23 cellular contexts compared by ENCODE assay signal in genomic region chr11:66410191-66410590, GRCh38. TPM values are rescaled to one million over a fixed set of nuclear protein-coding genes. Genes with fewer than 3 reads are reported as not detected.
DNase-seq lines count a peak whose midpoint lies in the region; ATAC-seq, FAIRE-seq and TF ChIP-seq lines count a peak whose summit lies in the region.
"Had no signal": no experiment of that assay in that cellular context is flagged by ENCODE, and none has a peak within 500 bp of the region (broad histone marks: within the 10 kb centered on the region; RNA-seq: fewer than 3 reads in every experiment).

No MANE protein-coding gene starts in this region.

- TF ChIP-seq POLR2A in H1 (IDR thresholded peaks at IDR 0.05; ENCODE audit: control extremely low read depth in 1 of 2, low read depth in 2 of 2, low read length in 2 of 2) = no peak
- no peak for TF ChIP-seq POLR2A in sigmoid colon (IDR thresholded peaks at IDR 0.05)

- ATAC-seq in GM23338 = no peak
- ATAC-seq in GM18520 (IDR thresholded peaks at IDR 0.05; ENCODE audit: unreplicated experiment) = no peak
- ATAC-seq: Panc1 had no signal

- no peak overlapping the region for H2BK120ac ChIP-seq in H1 (replicated peaks; ENCODE audit: low read depth, low read length)

- intact Hi-C loops in sigmoid colon (cut with DNase I) = no loop called here

- no peak overlapping the region for H3K4ac ChIP-seq in H1 (replicated peaks; ENCODE audit: insufficient read length, low read depth, low read length)

- TF ChIP-seq RAD21 in H1 (IDR thresholded peaks at IDR 0.05 in 1 of 2, conservative IDR thresholded peaks at IDR 0.05 in 1 of 2; ENCODE audit: low read depth in 2 of 2, low read length in 2 of 2) = no peak

- H2AFZ ChIP-seq in GM23338 = no peak overlapping the region
- no peak overlapping the region for H2AFZ ChIP-seq in Loucy (ENCODE audit: low read length)
- no peak overlapping the region for H2AFZ ChIP-seq in H1 (ENCODE audit: low read length)

- no peaks in the 10 kb centered on the region for H3K79me1 ChIP-seq in H1 (ENCODE audit: low read depth, low read length)

- H3K14ac ChIP-seq in H1 (ENCODE audit: insufficient read length) = no peak overlapping the region

- H3K27ac Mint-ChIP-seq in GM23338 = no peak overlapping the region
- H3K27ac Mint-ChIP-seq: CD4-positive, CD25-positive, alpha-beta regulatory T cell; HFFc6 had no signal

- peaks cover 37% of the 10 kb centered on the region for H3K4me1 Mint-ChIP-seq in GM23338

- H3K18ac ChIP-seq in H1 (ENCODE audit: extremely low read depth, low read length) = no peak overlapping the region

- H3K9me2 ChIP-seq in GM23338 (ENCODE audit: insufficient read depth) (no peaks in the 10 kb centered on the region), Loucy (replicated peaks; ENCODE audit: low read depth, low read length) (no peaks in the 10 kb centered on the region)

- WGBS in H1 (ENCODE audit: extremely low coverage in 1 of 2, insufficient coverage in 1 of 2, insufficient read length in 1 of 2, insufficient replicate concordance in 2 of 2, low coverage in 1 of 2, low lambda C conversion rate in 2 of 2, missing lambda C conversion rate in 1 of 2), 2 experiments = 88% methylated on average over 12 of the region's 12 CpGs; no CpG with 5 or more reads in 1 of the 2 experiments
- WGBS in sigmoid colon, 2 donors = 72 to 79% methylated on average over 12 of the region's 12 CpGs

- H4K20me1 ChIP-seq in GM23338 (replicated peaks; ENCODE audit: insufficient read depth) = no peaks in the 10 kb centered on the region
- H4K20me1 ChIP-seq in Loucy (ENCODE audit: insufficient read depth, low read length, poor library complexity, severe bottlenecking) = no peaks in the 10 kb centered on the region
- no peaks in the 10 kb centered on the region for H4K20me1 ChIP-seq in H1 (replicated peaks in 1 of 2; ENCODE audit: control insufficient read depth in 1 of 2, insufficient read depth in 2 of 2, low read length in 2 of 2)

- H3K79me2 ChIP-seq in GM23338 (replicated peaks; ENCODE audit: insufficient read depth) = peaks cover 9% of the 10 kb centered on the region; the same call in 1 of the 2 replicates
- peaks cover 13% of the 10 kb centered on the region; the same call in 1 of the 2 replicates for H3K79me2 ChIP-seq in Loucy (ENCODE audit: insufficient read depth, low read length)
- H3K79me2 ChIP-seq in H1 (ENCODE audit: control insufficient read depth in 1 of 2, insufficient read depth in 2 of 2, low read length in 2 of 2) = no peaks in the 10 kb centered on the region

- no peak overlapping the region for H3K4me3 ChIP-seq in GM23338
- H3K4me3 ChIP-seq in Loucy (ENCODE audit: low read length, poor library complexity, severe bottlenecking) = peak overlapping the region; percentile 72
- no peak overlapping the region for H3K4me3 ChIP-seq in H1 (ENCODE audit: extremely low read depth in 1 of 4, insufficient read depth in 2 of 4, low read depth in 3 of 4, low read length in 4 of 4)
- peak overlapping the region; percentile 12 to 52 (median 46) for H3K4me3 ChIP-seq in sigmoid colon
- H3K4me3 ChIP-seq: MG63 had no signal

- H3K23ac ChIP-seq in H1 (ENCODE audit: insufficient read length) = no peak overlapping the region

- H3K36me3 ChIP-seq in GM23338 (ENCODE audit: insufficient read depth) = no peaks in the 10 kb centered on the region
- H3K36me3 ChIP-seq in Loucy (ENCODE audit: insufficient read depth, low read length) = no peaks in the 10 kb centered on the region
- H3K36me3 ChIP-seq in H1 (ENCODE audit: control insufficient read depth in 2 of 4, insufficient read depth in 4 of 4, low read length in 3 of 4) = no peaks in the 10 kb centered on the region
- no peaks in the 10 kb centered on the region for H3K36me3 ChIP-seq in sigmoid colon
- H3K36me3 ChIP-seq: MG63 had no signal

- no peak for TF ChIP-seq CTCF in GM23338 (conservative IDR thresholded peaks at IDR 0.05; ENCODE audit: low read depth in 2 of 2)
- no peak for TF ChIP-seq CTCF in Loucy (conservative IDR thresholded peaks at IDR 0.05; ENCODE audit: low read length)
- TF ChIP-seq CTCF in H1 (IDR thresholded peaks at IDR 0.05; ENCODE audit: control extremely low read depth in 1 of 3, insufficient read depth in 1 of 3, low read depth in 1 of 3, low read length in 3 of 3) = no peak
- no peak for TF ChIP-seq CTCF in sigmoid colon (IDR thresholded peaks at IDR 0.05)

- POLR2A ChIA-PET in H1 (lab: Charles Lee; ENCODE audit: partially characterized antibody) = interaction anchor here (1.0 to 7.7 kb wide), 5 partner anchors 12 to 268 kb away, joined by 4 to 78 read pairs (median 10); partner anchors contain the start of genes DPP3, MRPL11, NPAS4 and RBM4B

- peaks cover 2% of the 10 kb centered on the region; the same call in 1 of the 3 replicates for H3K36me3 Mint-ChIP-seq in GM23338 (ENCODE audit: low read depth)
- H3K36me3 Mint-ChIP-seq: CD4-positive, CD25-positive, alpha-beta regulatory T cell had no signal

- no peak overlapping the region for H2BK20ac ChIP-seq in H1 (ENCODE audit: low read length)

- no peak for FAIRE-seq in H1 (lab: Jason Lieb, UNC)

- H3K27ac ChIP-seq in GM23338 (ENCODE audit: low read depth) = no peak overlapping the region
- H3K27ac ChIP-seq in H1 (ENCODE audit: low read depth, low read length) = no peak overlapping the region
- H3K27ac ChIP-seq in sigmoid colon = peak overlapping the region; percentile 82 to 96 (median 85)
- H3K27ac ChIP-seq: HL-60 had no signal

- peaks cover 31% of the 10 kb centered on the region for H3K4me1 ChIP-seq in GM23338 (ENCODE audit: insufficient read depth)
- H3K4me1 ChIP-seq in Loucy (ENCODE audit: insufficient read depth, low read length, poor library complexity, severe bottlenecking) = peaks cover 21% of the 10 kb centered on the region
- peaks cover 7 to 29% (median 23%) of the 10 kb centered on the region in 4 experiments for H3K4me1 ChIP-seq in H1 (replicated peaks in 1 of 4; ENCODE audit: control insufficient read depth in 3 of 4, insufficient read depth in 4 of 4, low read length in 3 of 4)
- H3K4me1 ChIP-seq in sigmoid colon = peaks cover 0 to 63% (median 60%) of the 10 kb centered on the region in 4 donors

- H3K27me3 ChIP-seq in GM23338 (ENCODE audit: insufficient read depth) = no peaks in the 10 kb centered on the region
- H3K27me3 ChIP-seq in Loucy (ENCODE audit: insufficient read depth, low read length, poor library complexity, severe bottlenecking) = no peaks in the 10 kb centered on the region
- peaks cover 0 to 10% (median 2%) of the 10 kb centered on the region in 4 experiments; a peak in 3 of 7 replicates for H3K27me3 ChIP-seq in H1 (replicated peaks in 1 of 4; ENCODE audit: control insufficient read depth in 3 of 4, extremely low read depth in 1 of 4, insufficient read depth in 3 of 4, low read length in 3 of 4)
- H3K27me3 ChIP-seq in sigmoid colon = no peaks in the 10 kb centered on the region

- no peak overlapping the region for H2BK12ac ChIP-seq in H1 (ENCODE audit: low read depth, low read length)

- H4K5ac ChIP-seq in H1 (ENCODE audit: insufficient read length, low read depth, low read length) = no peak overlapping the region

- TF ChIP-seq EP300 in H1 (IDR thresholded peaks at IDR 0.05; ENCODE audit: borderline replicate concordance in 1 of 2, low read depth in 2 of 2, low read length in 2 of 2) = no peak
- TF ChIP-seq EP300 in sigmoid colon (IDR thresholded peaks at IDR 0.05) = no peak

- no peak overlapping the region for H2BK5ac ChIP-seq in H1 (ENCODE audit: low read depth, low read length)

- H4K8ac ChIP-seq in H1 (ENCODE audit: extremely low read depth, insufficient read depth, low read length) = no peak overlapping the region

- DNase-seq in GM23338 (ENCODE audit: low spot score) (no peak), H1 (ENCODE audit: low read depth in 1 of 2, low spot score in 2 of 2) (no peak), sigmoid colon (no peak), NCI-H2029 (lab: John Stamatoyannopoulos, UW) (no peak), cerebellar cortex (ENCODE audit: low spot score) (no peak), T-helper 9 cell (no peak)
- DNase-seq: ACHN; CD4-positive, CD25-positive, alpha-beta regulatory T cell; DMS79; GDM1; HFFc6; KBM-7; MG63; NCI-H1092 treated with DMSO at 0.1 percent for 48 hours; NCI-H1694 treated with DMSO at 0.1 percent for 48 hours; NCI-H446; NCI-H748 treated with DMSO at 0.1 percent for 48 hours; Right ventricle myocardium superior had no signal

- H3K4me2 ChIP-seq in GM23338 (peak overlapping the region; percentile 80; the same call in 1 of the 2 replicates), Loucy (ENCODE audit: low read depth, low read length, poor library complexity, severe bottlenecking) (peak overlapping the region; percentile 92), H1 (ENCODE audit: insufficient read depth in 1 of 2, low read depth in 2 of 2, low read length in 2 of 2) (no peak overlapping the region; a peak in 1 of 4 replicates)

- H3K9me3 ChIP-seq in Loucy (ENCODE audit: insufficient read depth, low read depth, low read length) (no peaks in the 10 kb centered on the region), H1 (ENCODE audit: insufficient read depth in 2 of 2, low read depth in 1 of 2, low read length in 1 of 2) (no peaks in the 10 kb centered on the region), sigmoid colon (no peaks in the 10 kb centered on the region)
- H3K9me3 ChIP-seq: MG63 had no signal

- H3K9me3 Mint-ChIP-seq in GM23338 = no peaks in the 10 kb centered on the region
- H3K9me3 Mint-ChIP-seq: CD4-positive, CD25-positive, alpha-beta regulatory T cell; HFFc6 had no signal

- H2BK15ac ChIP-seq in H1 (ENCODE audit: low read length) = 0 out of 2 replicates have a peak overlapping the region, but pooled peaks have one; percentile 18

- H2AK5ac ChIP-seq in H1 (ENCODE audit: low read depth, low read length) = no peak overlapping the region

- peaks cover 2% of the 10 kb centered on the region; the same call in 1 of the 2 replicates for H3K23me2 ChIP-seq in H1 (ENCODE audit: low read depth, low read length)

- peaks cover 26% of the 10 kb centered on the region for H3F3A ChIP-seq in GM23338 (replicated peaks; ENCODE audit: low read depth)
- no peaks in the 10 kb centered on the region for H3F3A ChIP-seq in Loucy (ENCODE audit: low read depth)

- no peak overlapping the region for H3K56ac ChIP-seq in H1 (replicated peaks; ENCODE audit: insufficient read length, low read depth, low read length)

- CTCF ChIA-PET in H1 (lab: Charles Lee; ENCODE audit: partially characterized antibody) = interaction anchor here (1.0 to 9.7 kb wide), 12 partner anchors 8 to 662 kb away, joined by 3 to 202 read pairs (median 7); partner anchors contain the start of genes MRPL11, NPAS4 and PELI3

- H3K4me3 Mint-ChIP-seq in GM23338 = peak overlapping the region; percentile 45
- H3K4me3 Mint-ChIP-seq: CD4-positive, CD25-positive, alpha-beta regulatory T cell; HFFc6 had no signal

- H4K91ac ChIP-seq in H1 (replicated peaks; ENCODE audit: insufficient read length, low read length) = no peak overlapping the region

- peak overlapping the region; percentile 76 for H3K9ac ChIP-seq in Loucy (ENCODE audit: low read depth, low read length, poor library complexity, severe bottlenecking)
- no peak overlapping the region for H3K9ac ChIP-seq in H1 (replicated peaks in 1 of 4; ENCODE audit: extremely low read depth in 1 of 4, low read depth in 3 of 4, low read length in 3 of 4)

- peaks cover 3% of the 10 kb centered on the region for H3K27me3 Mint-ChIP-seq in GM23338 (ENCODE audit: insufficient read depth, low read depth, poor library complexity)

RNA-seq across cellular contexts. Expression of gene NPAS4, which starts 10.6 kb away (rescaled TPM):
- total RNA-seq in GM23338 (2014; rRNA removed; shearing (Covaris generic)) = 0.35 and 0.97 TPM in 2 replicates
- 0.66 and 0.71 TPM in 2 replicates for polyA plus RNA-seq in GM23338 (2016; fragmentation: Nextera tagmentation; extraction: Ambion mirVana)
- 0.88 and 0.99 TPM in 2 replicates for total RNA-seq in H1 (2021; fragmentation: NEBNext Ultra II Directional; extraction: Animal tissue kit (Norgen Biotek cat#: 25700))
- 0.73 and 0.77 TPM in 2 replicates for polyA plus RNA-seq in H1 (2011; rRNA removed)
- polyA plus RNA-seq in H1 (2011; cell fraction: cytosol; rRNA removed) = 0.54 TPM
- polyA plus RNA-seq in H1 (2011; cell fraction: nucleus; rRNA removed) = 2.0 TPM
- polyA plus RNA-seq in H1 (2012, experiment 1 of 2) = 0.58 to 1.2 TPM (median 0.85 TPM) in 4 replicates
- polyA plus RNA-seq in H1 (2012, experiment 2 of 2) = 0.28 TPM
- polyA plus RNA-seq in H1 (2013, experiment 1 of 2) = 0.24 TPM
- 0.18 TPM for polyA plus RNA-seq in H1 (2013, experiment 2 of 2)
- polyA minus RNA-seq in H1 (2011; rRNA and poly(A)+ RNA removed) = 0.12 and 0.66 TPM in 2 replicates
- polyA minus RNA-seq in H1 (2011; cell fraction: cytosol; rRNA and poly(A)+ RNA removed) = 0.44 TPM
- polyA minus RNA-seq in H1 (2011; cell fraction: nucleus; rRNA and poly(A)+ RNA removed) = 0.40 TPM
- total RNA-seq in sigmoid colon = 1 to 10 TPM in 1 of 4 donors, under 1 TPM in 3; 0.49 to 2.5 (median 0.83) TPM
- polyA plus RNA-seq in sigmoid colon = under 1 TPM in 1 of 3 donors, not detected in 2; 0.19 TPM
- total RNA-seq: CD4-positive, CD25-positive, alpha-beta regulatory T cell; H4; Right ventricle myocardium superior had no signal
- polyA plus RNA-seq: CD4-positive, CD25-positive, alpha-beta regulatory T cell had no signal

RNA-seq across cellular contexts. Expression of gene MRPL11, which starts 28.5 kb away (rescaled TPM):
- total RNA-seq in GM23338 (2014; rRNA removed; shearing (Covaris generic)) = 139 and 234 TPM in 2 replicates
- polyA plus RNA-seq in GM23338 (2016; fragmentation: Nextera tagmentation; extraction: Ambion mirVana) = 236 and 237 TPM in 2 replicates
- 141 and 152 TPM in 2 replicates for total RNA-seq in H1 (2021; fragmentation: NEBNext Ultra II Directional; extraction: Animal tissue kit (Norgen Biotek cat#: 25700))
- polyA plus RNA-seq in H1 (2011; rRNA removed) = 105 and 106 TPM in 2 replicates
- 116 TPM for polyA plus RNA-seq in H1 (2011; cell fraction: cytosol; rRNA removed)
- 102 TPM for polyA plus RNA-seq in H1 (2011; cell fraction: nucleus; rRNA removed)
- 161 to 181 TPM (median 177 TPM) in 4 replicates for polyA plus RNA-seq in H1 (2012, experiment 1 of 2)
- polyA plus RNA-seq in H1 (2012, experiment 2 of 2) = 290 TPM
- 187 TPM for polyA plus RNA-seq in H1 (2013, experiment 1 of 2)
- polyA plus RNA-seq in H1 (2013, experiment 2 of 2) = 199 TPM
- polyA minus RNA-seq in H1 (2011; rRNA and poly(A)+ RNA removed) = 45.4 and 61.3 TPM in 2 replicates
- 31.3 TPM for polyA minus RNA-seq in H1 (2011; cell fraction: cytosol; rRNA and poly(A)+ RNA removed)
- 11.6 TPM for polyA minus RNA-seq in H1 (2011; cell fraction: nucleus; rRNA and poly(A)+ RNA removed)
- total RNA-seq in sigmoid colon = 10 to 100 TPM; 54.2 to 77.8 (median 61.3) TPM
- 100 to 1,000 TPM in 1 of 3 donors, 10 to 100 TPM in 2; 60.6 to 110 (median 70.3) TPM for polyA plus RNA-seq in sigmoid colon

RNA-seq across cellular contexts. Expression of gene SLC29A2, which starts 38.6 kb away (rescaled TPM):
- 26.3 and 31.1 TPM in 2 replicates for total RNA-seq in GM23338 (2014; rRNA removed; shearing (Covaris generic))
- polyA plus RNA-seq in GM23338 (2016; fragmentation: Nextera tagmentation; extraction: Ambion mirVana) (26.0 TPM in 2 replicates), H1 (2011; rRNA removed) (31.6 and 42.0 TPM in 2 replicates), sigmoid colon (10 to 100 TPM in 1 of 3 donors, 1 to 10 TPM in 2; 2.4 to 28.0 (median 2.5) TPM)
- total RNA-seq in H1 (2021; fragmentation: NEBNext Ultra II Directional; extraction: Animal tissue kit (Norgen Biotek cat#: 25700)) = 29.3 and 32.4 TPM in 2 replicates
- polyA plus RNA-seq in H1 (2011; cell fraction: cytosol; rRNA removed) = 23.1 TPM
- polyA plus RNA-seq in H1 (2011; cell fraction: nucleus; rRNA removed) = 104 TPM
- 29.3 to 42.0 TPM (median 39.3 TPM) in 4 replicates for polyA plus RNA-seq in H1 (2012, experiment 1 of 2)
- polyA plus RNA-seq in H1 (2012, experiment 2 of 2) = 33.0 TPM
- polyA plus RNA-seq in H1 (2013, experiment 1 of 2) = 40.7 TPM
- polyA plus RNA-seq in H1 (2013, experiment 2 of 2) = 42.8 TPM
- polyA minus RNA-seq in H1 (2011; rRNA and poly(A)+ RNA removed) = 16.4 and 20.7 TPM in 2 replicates
- polyA minus RNA-seq in H1 (2011; cell fraction: cytosol; rRNA and poly(A)+ RNA removed) = 18.6 TPM
- 25.3 TPM for polyA minus RNA-seq in H1 (2011; cell fraction: nucleus; rRNA and poly(A)+ RNA removed)
- total RNA-seq in sigmoid colon = under 1 TPM; 0.41 to 0.99 (median 0.63) TPM
- total RNA-seq: HFFc6 had no signal

RNA-seq across cellular contexts. Expression of gene PELI3, which starts 56.5 kb away (rescaled TPM):
- 8.5 and 9.1 TPM in 2 replicates for total RNA-seq in GM23338 (2014; rRNA removed; shearing (Covaris generic))
- 2.2 and 2.8 TPM in 2 replicates for polyA plus RNA-seq in GM23338 (2016; fragmentation: Nextera tagmentation; extraction: Ambion mirVana)
- total RNA-seq in H1 (2021; fragmentation: NEBNext Ultra II Directional; extraction: Animal tissue kit (Norgen Biotek cat#: 25700)) = 7.6 TPM in 2 replicates
- polyA plus RNA-seq in H1 (2011; rRNA removed) = 5.2 and 7.6 TPM in 2 replicates
- 5.3 TPM for polyA plus RNA-seq in H1 (2011; cell fraction: cytosol; rRNA removed)
- polyA plus RNA-seq in H1 (2011; cell fraction: nucleus; rRNA removed) = 9.8 TPM
- polyA plus RNA-seq in H1 (2012, experiment 1 of 2) = 3.7 to 8.0 TPM (median 5.7 TPM) in 4 replicates
- polyA plus RNA-seq in H1 (2012, experiment 2 of 2) = 5.6 TPM
- 3.1 TPM for polyA plus RNA-seq in H1 (2013, experiment 1 of 2)
- polyA plus RNA-seq in H1 (2013, experiment 2 of 2) = 3.5 TPM
- polyA minus RNA-seq in H1 (2011; rRNA and poly(A)+ RNA removed) = 7.4 and 11.2 TPM in 2 replicates
- polyA minus RNA-seq in H1 (2011; cell fraction: cytosol; rRNA and poly(A)+ RNA removed) = 6.5 TPM
- polyA minus RNA-seq in H1 (2011; cell fraction: nucleus; rRNA and poly(A)+ RNA removed) = 18.7 TPM
- 10 to 100 TPM; 16.9 to 26.4 (median 23.0) TPM for total RNA-seq in sigmoid colon
- 1 to 10 TPM; 5.0 to 6.0 (median 5.3) TPM for polyA plus RNA-seq in sigmoid colon

Comparison
In these comparisons a context has a peak if more than half of its experiments do, and no peak if none do; other contexts are left out.
1. H3K27ac ChIP-seq: peak in sigmoid colon (4 of 4); none in GM23338 (single experiment) and H1 (single experiment).
2. H3K4me2 ChIP-seq: peak in GM23338 (single experiment) and Loucy (single experiment); none in H1 (0 of 2).
3. H3K4me3 ChIP-seq: peak in Loucy (single experiment) and sigmoid colon (4 of 4); none in GM23338 (single experiment) and H1 (0 of 4).
4. RNA of gene SLC29A2, which starts 38.6 kb away (total RNA-seq): 26.3 to 31.1 TPM in GM23338 and 29.3 to 32.4 TPM in H1; 0.41 to 0.99 TPM in sigmoid colon; every median in the first group is over 10 times any median in the second.